1 cellular context compared by ENCODE assay signal in genomic region chr2:38602732-38603401, GRCh38.
A peak's percentile ranks its signal among the peaks of the same experiment; 100 is the strongest.
TF ChIP-seq lines count a peak whose summit lies in the region.

Gene HNRNPLL, minus strand, starts transcription at chr2:38602928. Its CDS starts 302 bp downstream, at chr2:38602626.

TF ChIP-seq in HCT116, 20 proteins besides CTCF, POLR2A, EP300 and RAD21 (continued from another document):
- TF ChIP-seq REST (IDR thresholded peaks at IDR 0.05; ENCODE audit: low read depth): no peak
- TF ChIP-seq SIN3A (IDR thresholded peaks at IDR 0.05; ENCODE audit: low read depth): peak; percentile 83
- no peak for TF ChIP-seq EZH2phosphoT487 (IDR thresholded peaks at IDR 0.05; ENCODE audit: borderline replicate concordance)
- TF ChIP-seq ATF3 (IDR thresholded peaks at IDR 0.05): no peak
- TF ChIP-seq CBX3 (IDR thresholded peaks at IDR 0.05; ENCODE audit: low read depth): peak; percentile 78; the same call in 1 of the 2 replicates
- no peak for TF ChIP-seq FOSL1 (IDR thresholded peaks at IDR 0.05; ENCODE audit: low read depth)
- no peak for TF ChIP-seq YY1 (IDR thresholded peaks at IDR 0.05; ENCODE audit: extremely low read depth, insufficient replicate concordance, low read depth, low read length)
